In genomic region chr4:2040391-2041233, GRCh38 we compare ENCODE assay signal across 9 cellular contexts. TPM values are rescaled to one million over a fixed set of nuclear protein-coding genes. Genes with fewer than 3 reads are reported as not detected.
DNase-seq lines count a peak whose midpoint lies in the region; ATAC-seq, FAIRE-seq and TF ChIP-seq lines count a peak whose summit lies in the region.
"Had no signal": no experiment of that assay in that cellular context is flagged by ENCODE, and none has a peak within 500 bp of the region (broad histone marks: within the 10 kb centered on the region; RNA-seq: fewer than 3 reads in every experiment).

No MANE protein-coding gene starts in this region.

- H3K4me3 ChIP-seq in AG04449 (ENCODE audit: low read depth, low read length) (peak overlapping the region; percentile 75; the same call in 1 of the 2 replicates), HCT116 (replicated peaks in 1 of 2; ENCODE audit: low read depth in 1 of 2, low read length in 2 of 2) (peak overlapping the region; percentile 71 to 82), colonic mucosa (peak overlapping the region; percentile 65), mucosa of rectum (ENCODE audit: low read length in 2 of 2) (peak overlapping the region; percentile 70 to 74)

- no peak overlapping the region for H3K27ac ChIP-seq in HCT116 (ENCODE audit: low read depth, low read length)
- H3K27ac ChIP-seq in colonic mucosa = no peak overlapping the region
- H3K27ac ChIP-seq in mucosa of rectum (ENCODE audit: low read depth in 2 of 2, low read length in 2 of 2) = no peak overlapping the region

- H3K27me3 ChIP-seq in HCT116 (ENCODE audit: insufficient read depth, low read length) (no peaks in the 10 kb centered on the region), colonic mucosa (peaks cover 10% of the 10 kb centered on the region), mucosa of rectum (ENCODE audit: control insufficient read depth in 2 of 2, insufficient read depth in 2 of 2, low read length in 2 of 2) (peaks cover 0 to under 1% of the 10 kb centered on the region in 2 donors)

- no peaks in the 10 kb centered on the region for H3K9me2 ChIP-seq in HCT116 (ENCODE audit: insufficient read depth)

- H3K4me1 ChIP-seq in HCT116 (ENCODE audit: control insufficient read depth in 1 of 2, insufficient read depth in 2 of 2, low read length in 2 of 2) (peaks cover 3 to 23% of the 10 kb centered on the region in 2 experiments; a peak in 3 of 4 replicates), colonic mucosa (peaks cover 9% of the 10 kb centered on the region), mucosa of rectum (ENCODE audit: control insufficient read depth in 2 of 2, insufficient read depth in 2 of 2, low read length in 2 of 2) (peaks cover 13 to 19% of the 10 kb centered on the region in 2 donors)

- no peaks in the 10 kb centered on the region; a peak in 1 of 4 replicates for H3K9me3 ChIP-seq in HCT116 (ENCODE audit: control insufficient read depth in 1 of 2, insufficient read depth in 1 of 2, low read depth in 1 of 2, low read length in 2 of 2)
- no peaks in the 10 kb centered on the region for H3K9me3 ChIP-seq in colonic mucosa
- H3K9me3 ChIP-seq in mucosa of rectum (ENCODE audit: control insufficient read depth in 2 of 2, low read length in 2 of 2) = no peaks in the 10 kb centered on the region

- POLR2A ChIA-PET in AG04449 (lab: Yijun Ruan, JAX) (no interaction called here), HCT116 (lab: Charles Lee) (interaction anchor here (0.6 kb wide), 1 partner anchor 28 kb away, joined by 3 read pairs; no protein-coding TSS in a partner anchor)

- FAIRE-seq in HTR-8/SVneo (lab: Jason Lieb, UNC) = no peak
- FAIRE-seq: G401.6 had no signal

- intact Hi-C loops in HCT116 (cut with micrococcal nuclease) (no loop called here), colonic mucosa (cut with DNase I) (no loop called here)

- TF ChIP-seq CTCF in AG04449 (IDR thresholded peaks at IDR 0.05; ENCODE audit: insufficient read depth, low read length, missing control alignments) (no peak), HCT116 (IDR thresholded peaks at IDR 0.05 in 2 of 3, conservative IDR thresholded peaks at IDR 0.05 in 1 of 3; ENCODE audit: borderline replicate concordance in 1 of 3, insufficient read depth in 1 of 3, low read depth in 2 of 3, low read length in 2 of 3) (no peak), colonic mucosa (IDR thresholded peaks at IDR 0.05) (no peak)

- ATAC-seq in HCT116 = no peak

- CTCF ChIA-PET in AG04449 (lab: Yijun Ruan, JAX) = no interaction called here
- CTCF ChIA-PET in HCT116 (lab: Charles Lee) = no interaction called here

- TF ChIP-seq RAD21 in HCT116 (IDR thresholded peaks at IDR 0.05; ENCODE audit: low read depth) = no peak

- no TSS peak for BruUV-seq in HCT116 (replicated peaks; lab: Mats Ljungman, UMichigan)

- H3K36me3 ChIP-seq in HCT116 (ENCODE audit: control insufficient read depth in 1 of 2, insufficient read depth in 2 of 2, low read length in 2 of 2) (peaks cover 0 to 5% of the 10 kb centered on the region in 2 experiments; a peak in 2 of 4 replicates), colonic mucosa (no peaks in the 10 kb centered on the region), mucosa of rectum (ENCODE audit: control insufficient read depth in 2 of 2, insufficient read depth in 2 of 2, low read length in 2 of 2) (no peaks in the 10 kb centered on the region)

- H3K4me2 ChIP-seq in HCT116 (ENCODE audit: low read length) = peak overlapping the region; percentile 96

- H2AFZ ChIP-seq in HCT116 (ENCODE audit: low read depth, low read length, poor library complexity, severe bottlenecking) = no peak overlapping the region

- RAD21 ChIA-PET in HCT116 (lab: Charles Lee; ENCODE audit: low non-redundant PET in 1 of 2, low total read pairs in 2 of 2, uncharacterized antibody in 2 of 2, unreplicated experiment in 2 of 2) = interaction anchor here in 1 of 2 experiments (0.6 kb wide), 1 partner anchor 273 kb away, joined by 4 read pairs; no protein-coding TSS in a partner anchor

- TF ChIP-seq POLR2A in HCT116 (IDR thresholded peaks at IDR 0.05; ENCODE audit: borderline replicate concordance, extremely low read depth, insufficient read depth, insufficient read length) = no peak

- DNase-seq in AG04449 (ENCODE audit: low read depth, low spot score) (no peak), HCT116 (ENCODE audit: low read depth, low spot score) (no peak), colonic mucosa (no peak), NCI-H1417 treated with DMSO at 0.1 percent for 48 hours (lab: John Stamatoyannopoulos, UW) (no peak), NOMO-1 treated with DMSO at 0.1 percent for 48 hours (lab: John Stamatoyannopoulos, UW; ENCODE audit: unreplicated experiment) (no peak), DMS53 (lab: John Stamatoyannopoulos, UW) (no peak), HTR-8/SVneo (ENCODE audit: insufficient read length, low spot score) (no peak)

- H3K79me2 ChIP-seq in HCT116 (ENCODE audit: insufficient read depth, low read length) = peaks cover 7% of the 10 kb centered on the region; the same call in 1 of the 2 replicates

- peak overlapping the region; percentile 70; the same call in 1 of the 2 replicates for H3K9ac ChIP-seq in HCT116 (ENCODE audit: low read length)
- peak overlapping the region in 1 of 2 donors; percentile 63 for H3K9ac ChIP-seq in colonic mucosa (ENCODE audit: low read depth in 2 of 2, low read length in 2 of 2)
- H3K9ac ChIP-seq in mucosa of rectum (ENCODE audit: low read depth in 1 of 2, low read length in 2 of 2) = no peak overlapping the region

- no peaks in the 10 kb centered on the region for H4K20me1 ChIP-seq in HCT116 (ENCODE audit: insufficient read depth)

TF ChIP-seq in HCT116, 20 proteins besides CTCF, POLR2A, EP300 and RAD21:
- TF ChIP-seq EZH2phosphoT487 (IDR thresholded peaks at IDR 0.05; ENCODE audit: borderline replicate concordance) = no peak

RNA-seq across cellular contexts. Expression of gene NAT8L, which starts 18.5 kb away (rescaled TPM):
- total RNA-seq in HCT116 (2021; ENCODE audit: unreplicated experiment) (9.2 TPM), colonic mucosa (under 1 TPM; 0.11 to 0.17 TPM)
- polyA plus RNA-seq in HCT116 (2012) = 4.6 and 5.2 TPM in 2 replicates

RNA-seq across cellular contexts. Expression of gene NELFA, which starts 31.8 kb away (rescaled TPM):
- total RNA-seq in HCT116 (2021; ENCODE audit: unreplicated experiment) (56.1 TPM), colonic mucosa (10 to 100 TPM; 25.7 to 41.5 TPM)
- 50.8 and 57.2 TPM in 2 replicates for polyA plus RNA-seq in HCT116 (2012)
